Comparison of ENCODE assay signal across 18 cellular contexts in genomic region chr2:146246017-146246733, GRCh38.
DNase-seq lines count a peak whose midpoint lies in the region; ATAC-seq, FAIRE-seq and TF ChIP-seq lines count a peak whose summit lies in the region.
"Had no signal": no experiment of that assay in that cellular context is flagged by ENCODE, and none has a peak within 500 bp of the region (broad histone marks: within the 10 kb centered on the region; RNA-seq: fewer than 3 reads in every experiment).

No MANE protein-coding gene starts in this region.

- H3K9me3 Mint-ChIP-seq in CD14-positive monocyte = peaks cover 0 to 3% (median 0%) of the 10 kb centered on the region in 7 donors
- H3K9me3 Mint-ChIP-seq in stimulated activated memory B cell treated with anti-CD40 and anti-IgM and Interleukin-4, amounts not matched to agents 10 μg/mL and 1 μg/mL and 100 μg/mL, for 72 hours = no peaks in the 10 kb centered on the region
- H3K9me3 Mint-ChIP-seq: activated naive CD8-positive, alpha-beta T cell treated with anti-CD3 and anti-CD28 coated beads, Interleukin-2, amount 50 U/mL, for 24 hours had no signal

- H3K4me1 Mint-ChIP-seq in CD14-positive monocyte = no peaks in the 10 kb centered on the region
- H3K4me1 Mint-ChIP-seq in stimulated activated memory B cell treated with anti-CD40 and anti-IgM and Interleukin-4, amounts not matched to agents 10 μg/mL and 1 μg/mL and 100 μg/mL, for 72 hours = no peaks in the 10 kb centered on the region
- H3K4me1 Mint-ChIP-seq: activated naive CD8-positive, alpha-beta T cell treated with anti-CD3 and anti-CD28 coated beads, Interleukin-2, amount 50 U/mL, for 24 hours had no signal

- H3K27ac ChIP-seq in gastroesophageal sphincter = no peak overlapping the region
- H3K27ac ChIP-seq: WERI-Rb-1 had no signal

- H3K4me3 ChIP-seq in adipocyte (ENCODE audit: low read length) = no peak overlapping the region
- H3K4me3 ChIP-seq in gastroesophageal sphincter = no peak overlapping the region

- H3K27ac Mint-ChIP-seq in CD14-positive monocyte = no peak overlapping the region
- no peak overlapping the region for H3K27ac Mint-ChIP-seq in stimulated activated memory B cell treated with anti-CD40 and anti-IgM and Interleukin-4, amounts not matched to agents 10 μg/mL and 1 μg/mL and 100 μg/mL, for 72 hours
- H3K27ac Mint-ChIP-seq: activated naive CD8-positive, alpha-beta T cell treated with anti-CD3 and anti-CD28 coated beads, Interleukin-2, amount 50 U/mL, for 24 hours had no signal

- peak; percentile 49 for ATAC-seq in HG02884 (IDR thresholded peaks at IDR 0.05; ENCODE audit: unreplicated experiment)
- no peak for ATAC-seq in gastroesophageal sphincter
- no peak for ATAC-seq in stimulated activated memory B cell treated with anti-CD40 and anti-IgM and Interleukin-4, amounts not matched to agents 10 μg/mL and 1 μg/mL and 100 μg/mL, for 72 hours
- ATAC-seq: activated naive CD8-positive, alpha-beta T cell treated with anti-CD3 and anti-CD28 coated beads, Interleukin-2, amount 50 U/mL, for 24 hours had no signal

- H3K9me3 ChIP-seq in adipocyte (ENCODE audit: control insufficient read depth, low read length) (no peaks in the 10 kb centered on the region), gastroesophageal sphincter (no peaks in the 10 kb centered on the region)

- no peak for FAIRE-seq in frontal cortex (lab: Jason Lieb, UNC)
- FAIRE-seq: G401.6 had no signal

- DNase-seq in GM03348 (ENCODE audit: low spot score) = peak; percentile 9
- peak; percentile 57 for DNase-seq in adipocyte (ENCODE audit: low read depth)
- DNase-seq in foreskin melanocyte = peak; percentile 33
- DNase-seq in CD14-positive monocyte (ENCODE audit: low spot score) = no peak
- DNase-seq in frontal cortex (ENCODE audit: low spot score in 2 of 2) = no peak
- DNase-seq: activated naive CD8-positive, alpha-beta T cell treated with anti-CD3 and anti-CD28 coated beads, Interleukin-2, amount 50 U/mL, for 24 hours; effector memory CD4-positive, alpha-beta T cell; KG1; mammary epithelial cell; NK-92 treated with Interleukin-12 subunit alpha and Interleukin-12 subunit beta, amount 100 ng/mL, for 24 hours; posterior cingulate gyrus; stimulated activated CD4-positive, alpha-beta T cell treated with anti-CD3 and anti-CD28 coated beads, Interleukin-2, amount 100 ng/mL, for 24 hours; stimulated activated naive CD4-positive, alpha-beta T cell; WERI-Rb-1 had no signal

- H3K4me1 ChIP-seq in adipocyte (ENCODE audit: control insufficient read depth, insufficient read depth, low read length) = peaks cover 20% of the 10 kb centered on the region
- H3K4me1 ChIP-seq in gastroesophageal sphincter = peaks cover 0 to 4% (median 0%) of the 10 kb centered on the region in 3 donors

- H3K9ac ChIP-seq in adipocyte (ENCODE audit: low read length) = no peak overlapping the region

- no peak for TF ChIP-seq POLR2A in gastroesophageal sphincter (IDR thresholded peaks at IDR 0.05)

- no peak overlapping the region for H3K4me3 Mint-ChIP-seq in CD14-positive monocyte
- H3K4me3 Mint-ChIP-seq in stimulated activated memory B cell treated with anti-CD40 and anti-IgM and Interleukin-4, amounts not matched to agents 10 μg/mL and 1 μg/mL and 100 μg/mL, for 72 hours = no peak overlapping the region
- H3K4me3 Mint-ChIP-seq: activated naive CD8-positive, alpha-beta T cell treated with anti-CD3 and anti-CD28 coated beads, Interleukin-2, amount 50 U/mL, for 24 hours had no signal

- H3K36me3 ChIP-seq in adipocyte (ENCODE audit: control insufficient read depth, insufficient read depth, low read length, severe bottlenecking) (no peaks in the 10 kb centered on the region), gastroesophageal sphincter (no peaks in the 10 kb centered on the region)
- H3K36me3 ChIP-seq: WERI-Rb-1 had no signal

- peaks cover 0 to 2% (median 0%) of the 10 kb centered on the region in 3 donors for H3K27me3 Mint-ChIP-seq in CD14-positive monocyte (ENCODE audit: low read depth in 3 of 3)
- no peaks in the 10 kb centered on the region for H3K27me3 Mint-ChIP-seq in stimulated activated memory B cell treated with anti-CD40 and anti-IgM and Interleukin-4, amounts not matched to agents 10 μg/mL and 1 μg/mL and 100 μg/mL, for 72 hours
- H3K27me3 Mint-ChIP-seq: activated naive CD8-positive, alpha-beta T cell treated with anti-CD3 and anti-CD28 coated beads, Interleukin-2, amount 50 U/mL, for 24 hours had no signal

- intact Hi-C loops in CD14-positive monocyte (cut with micrococcal nuclease) = no loop called here

- TF ChIP-seq CTCF in CD14-positive monocyte (IDR thresholded peaks at IDR 0.05) (no peak), gastroesophageal sphincter (IDR thresholded peaks at IDR 0.05) (no peak)

- no peaks in the 10 kb centered on the region for H3K36me3 Mint-ChIP-seq in CD14-positive monocyte
- no peaks in the 10 kb centered on the region for H3K36me3 Mint-ChIP-seq in stimulated activated memory B cell treated with anti-CD40 and anti-IgM and Interleukin-4, amounts not matched to agents 10 μg/mL and 1 μg/mL and 100 μg/mL, for 72 hours

- H3K27me3 ChIP-seq in adipocyte (replicated peaks; ENCODE audit: control insufficient read depth, insufficient read depth, low read length) (no peaks in the 10 kb centered on the region), gastroesophageal sphincter (no peaks in the 10 kb centered on the region)

- WGBS in gastroesophageal sphincter (ENCODE audit: low coverage in 1 of 2), 2 donors = 55% methylated on average over 3 of the region's 3 CpGs; no CpG with 5 or more reads in 1 of the 2 donors

- no peak for TF ChIP-seq EP300 in gastroesophageal sphincter (IDR thresholded peaks at IDR 0.05)

Comparison
In these comparisons a context has a peak if more than half of its experiments do, and no peak if none do; other contexts are left out.
1. DNase-seq: peak in GM03348 (single experiment), adipocyte (single experiment) and foreskin melanocyte (single experiment); none in CD14-positive monocyte (single experiment) and frontal cortex (0 of 2).